Comparison of ENCODE assay signal across 27 cellular contexts in genomic region chr12:6391013-6391412, GRCh38. TPM values are rescaled to one million over a fixed set of nuclear protein-coding genes. Genes with fewer than 3 reads are reported as not detected.
DNase-seq lines count a peak whose midpoint lies in the region; ATAC-seq and TF ChIP-seq lines count a peak whose summit lies in the region.
"Had no signal": no experiment of that assay in that cellular context is flagged by ENCODE, and none has a peak within 500 bp of the region (broad histone marks: within the 10 kb centered on the region; RNA-seq: fewer than 3 reads in every experiment).

No MANE protein-coding gene starts in this region.

- no TSS peak for BruUV-seq in HCT116 (replicated peaks; lab: Mats Ljungman, UMichigan)

- peak overlapping the region in 4 of 7 donors; percentile 44 to 69 (median 60) for H3K27ac Mint-ChIP-seq in CD14-positive monocyte
- no peak overlapping the region for H3K27ac Mint-ChIP-seq in endodermal cell
- H3K27ac Mint-ChIP-seq: activated T-cell treated with anti-CD3 and anti-CD28 coated beads, Interleukin-2, amount 50 U/mL, for 72 hours; HFFc6; WTC11 had no signal

- H2AFZ ChIP-seq in HCT116 (ENCODE audit: low read depth, low read length, poor library complexity, severe bottlenecking) = no peak overlapping the region

- peaks cover 55 to 78% of the 10 kb centered on the region in 2 donors for H3K36me3 Mint-ChIP-seq in CD14-positive monocyte
- H3K36me3 Mint-ChIP-seq in endodermal cell (ENCODE audit: low read depth) = no peaks in the 10 kb centered on the region
- H3K36me3 Mint-ChIP-seq: CD4-positive, CD25-positive, alpha-beta regulatory T cell; WTC11 had no signal

- H3K9me3 Mint-ChIP-seq in CD14-positive monocyte (no peaks in the 10 kb centered on the region), endodermal cell (no peaks in the 10 kb centered on the region)
- H3K9me3 Mint-ChIP-seq: activated T-cell treated with anti-CD3 and anti-CD28 coated beads, Interleukin-2, amount 50 U/mL, for 72 hours; CD4-positive, CD25-positive, alpha-beta regulatory T cell; HFFc6; WTC11 had no signal

- TF ChIP-seq CTCF in CD14-positive monocyte (IDR thresholded peaks at IDR 0.05) = no peak
- no peak for TF ChIP-seq CTCF in HCT116 (IDR thresholded peaks at IDR 0.05 in 2 of 3, conservative IDR thresholded peaks at IDR 0.05 in 1 of 3; ENCODE audit: borderline replicate concordance in 1 of 3, insufficient read depth in 1 of 3, low read depth in 2 of 3, low read length in 2 of 3)
- no peak for TF ChIP-seq CTCF in esophagus squamous epithelium (IDR thresholded peaks at IDR 0.05)
- TF ChIP-seq CTCF in stomach (IDR thresholded peaks at IDR 0.05) = no peak
- TF ChIP-seq CTCF in endodermal cell (conservative IDR thresholded peaks at IDR 0.05) = no peak

- no peaks in the 10 kb centered on the region for H4K20me1 ChIP-seq in HCT116 (ENCODE audit: insufficient read depth)

- WGBS in esophagus squamous epithelium, 2 donors = 86 to 100% methylated on average over 1 of the region's 17 CpGs
- WGBS in stomach, 5 donors = 80 to 91% (median 86%) methylated on average over 15 to 17 of the region's 17 CpGs
- WGBS in endodermal cell (ENCODE audit: insufficient coverage in 1 of 2, insufficient read length in 1 of 2), 2 experiments = 94 to 95% methylated on average over 12 to 17 of the region's 17 CpGs

- H3K9ac ChIP-seq in HCT116 (ENCODE audit: low read length) (no peak overlapping the region), endodermal cell (ENCODE audit: extremely low read depth, low read length, poor library complexity, severe bottlenecking) (no peak overlapping the region)

- H3K27me3 ChIP-seq in HCT116 (ENCODE audit: insufficient read depth, low read length) (no peaks in the 10 kb centered on the region), esophagus squamous epithelium (no peaks in the 10 kb centered on the region), stomach (no peaks in the 10 kb centered on the region), endodermal cell (ENCODE audit: control insufficient read depth, insufficient read depth, low read length, poor library complexity, severe bottlenecking) (no peaks in the 10 kb centered on the region)
- H3K27me3 ChIP-seq: body of pancreas, upper lobe of left lung had no signal

- no peak overlapping the region for H3K4me3 Mint-ChIP-seq in CD14-positive monocyte
- H3K4me3 Mint-ChIP-seq in endodermal cell = no peak overlapping the region
- H3K4me3 Mint-ChIP-seq: activated T-cell treated with anti-CD3 and anti-CD28 coated beads, Interleukin-2, amount 50 U/mL, for 72 hours; CD4-positive, CD25-positive, alpha-beta regulatory T cell; HFFc6; WTC11 had no signal

- RAD21 ChIA-PET in HCT116 (lab: Charles Lee; ENCODE audit: low non-redundant PET in 1 of 2, low total read pairs in 2 of 2, uncharacterized antibody in 2 of 2, unreplicated experiment in 2 of 2) = no interaction called here

- H3K4me1 ChIP-seq in HCT116 (ENCODE audit: control insufficient read depth in 1 of 2, insufficient read depth in 2 of 2, low read length in 2 of 2) = peaks cover 0 to 2% of the 10 kb centered on the region in 2 experiments; a peak in 1 of 4 replicates
- peaks cover 14 to 61% (median 28%) of the 10 kb centered on the region in 3 donors for H3K4me1 ChIP-seq in esophagus squamous epithelium
- H3K4me1 ChIP-seq in stomach = peaks cover 26 to 64% (median 44%) of the 10 kb centered on the region in 4 donors
- no peaks in the 10 kb centered on the region for H3K4me1 ChIP-seq in endodermal cell (ENCODE audit: control insufficient read depth, insufficient read depth, low read length)

- no peak for TF ChIP-seq EP300 in stomach (IDR thresholded peaks at IDR 0.05)

- peak; percentile 15; the same call in 1 of the 2 replicates for ATAC-seq in HCT116
- ATAC-seq: activated T-cell treated with anti-CD3 and anti-CD28 coated beads, Interleukin-2, amount 50 U/mL, for 72 hours; body of pancreas; Right ventricle myocardium inferior; WTC11 had no signal

- intact Hi-C loops in CD14-positive monocyte (cut with micrococcal nuclease) = no loop called here
- intact Hi-C loops in HCT116 (cut with micrococcal nuclease) = no loop called here
- intact Hi-C loops in esophagus squamous epithelium (cut with DNase I) = no loop called here
- intact Hi-C loops in stomach (cut with DNase I; ENCODE audit: low total_unique reads) = no loop called here

- no peak for TF ChIP-seq RAD21 in HCT116 (IDR thresholded peaks at IDR 0.05; ENCODE audit: low read depth)

- no peak overlapping the region for H3K27ac ChIP-seq in HCT116 (ENCODE audit: low read depth, low read length)
- peak overlapping the region in 3 of 4 donors; percentile 29 to 79 (median 42) for H3K27ac ChIP-seq in esophagus squamous epithelium
- peak overlapping the region in 3 of 5 donors; percentile 59 to 79 (median 79) for H3K27ac ChIP-seq in stomach
- H3K27ac ChIP-seq in endodermal cell (ENCODE audit: low read depth, low read length) = no peak overlapping the region

- CTCF ChIA-PET in HCT116 (lab: Charles Lee) = no interaction called here

- TF ChIP-seq POLR2A in HCT116 (IDR thresholded peaks at IDR 0.05; ENCODE audit: borderline replicate concordance, extremely low read depth, insufficient read depth, insufficient read length) (no peak), esophagus squamous epithelium (IDR thresholded peaks at IDR 0.05) (no peak), stomach (IDR thresholded peaks at IDR 0.05) (no peak)

- H3K4me3 ChIP-seq in HCT116 (replicated peaks in 1 of 2; ENCODE audit: low read depth in 1 of 2, low read length in 2 of 2) (no peak overlapping the region), esophagus squamous epithelium (no peak overlapping the region), stomach (no peak overlapping the region), endodermal cell (ENCODE audit: low read length) (no peak overlapping the region)
- H3K4me3 ChIP-seq: body of pancreas, skin epidermis, upper lobe of left lung had no signal

- no peaks in the 10 kb centered on the region for H3K9me3 ChIP-seq in HCT116 (ENCODE audit: control insufficient read depth in 1 of 2, insufficient read depth in 1 of 2, low read depth in 1 of 2, low read length in 2 of 2)
- no peaks in the 10 kb centered on the region for H3K9me3 ChIP-seq in esophagus squamous epithelium
- H3K9me3 ChIP-seq in stomach = no peaks in the 10 kb centered on the region
- H3K9me3 ChIP-seq in endodermal cell (ENCODE audit: control insufficient read depth, low read length) = no peaks in the 10 kb centered on the region
- H3K9me3 ChIP-seq: body of pancreas, upper lobe of left lung had no signal

- POLR2A ChIA-PET in HCT116 (lab: Charles Lee) = no interaction called here

- H3K9me2 ChIP-seq in HCT116 (ENCODE audit: insufficient read depth) = no peaks in the 10 kb centered on the region

- H3K79me2 ChIP-seq in HCT116 (ENCODE audit: insufficient read depth, low read length) = peaks cover 25% of the 10 kb centered on the region; the same call in 1 of the 2 replicates

- H3K27me3 Mint-ChIP-seq in CD14-positive monocyte (ENCODE audit: low read depth in 3 of 3) (peaks cover 0 to 5% (median 0%) of the 10 kb centered on the region in 3 donors), endodermal cell (ENCODE audit: insufficient read depth) (peaks cover 2% of the 10 kb centered on the region)

- no peak for DNase-seq in CD14-positive monocyte (ENCODE audit: low spot score)
- DNase-seq in HCT116 (ENCODE audit: low read depth, low spot score) = no peak
- DNase-seq in esophagus squamous epithelium (lab: John Stamatoyannopoulos, UW) = no peak
- DNase-seq in stomach = no peak
- DNase-seq in cerebellar nuclear complex (lab: John Stamatoyannopoulos, UW) = no peak
- no peak for DNase-seq in middle frontal gyrus (ENCODE audit: extremely low spot score, low spot score)
- no peak for DNase-seq in endodermal cell
- DNase-seq: activated naive CD4-positive, alpha-beta T cell treated with Interleukin-2 at 50 U/mL for 16 hours; activated T-cell treated with anti-CD3 and anti-CD28 coated beads, Interleukin-2, amount 50 U/mL, for 72 hours; body of pancreas; CD4-positive, CD25-positive, alpha-beta regulatory T cell; effector CD8-positive, alpha-beta T cell; erythroblast; foreskin melanocyte; HFFc6; NCI-H1092; NCI-H1694 treated with DMSO at 0.1 percent for 48 hours; NCI-H524 treated with DMSO at 0.1 percent for 48 hours; nucleus accumbens; SW 1271; upper lobe of left lung had no signal

- no peak overlapping the region for H3K4me2 ChIP-seq in HCT116 (ENCODE audit: low read length)

- H3K36me3 ChIP-seq in HCT116 (ENCODE audit: control insufficient read depth in 1 of 2, insufficient read depth in 2 of 2, low read length in 2 of 2) = peaks cover 24 to 43% of the 10 kb centered on the region in 2 experiments; a peak in 3 of 4 replicates
- peaks cover 20 to 62% (median 28%) of the 10 kb centered on the region in 3 donors for H3K36me3 ChIP-seq in esophagus squamous epithelium
- peaks cover 50 to 66% (median 56%) of the 10 kb centered on the region in 4 donors for H3K36me3 ChIP-seq in stomach
- H3K36me3 ChIP-seq in endodermal cell (ENCODE audit: control insufficient read depth, insufficient read depth, low read length) = no peaks in the 10 kb centered on the region

- H3K4me1 Mint-ChIP-seq in CD14-positive monocyte (peaks cover 76% of the 10 kb centered on the region), endodermal cell (peaks cover 8% of the 10 kb centered on the region)
- H3K4me1 Mint-ChIP-seq: CD4-positive, CD25-positive, alpha-beta regulatory T cell had no signal

RNA-seq across cellular contexts. Expression of gene LTBR, which starts 7.1 kb away (rescaled TPM):
- polyA plus RNA-seq in CD14-positive monocyte = 10 to 100 TPM; 56.4 to 60.6 TPM
- 128 TPM for total RNA-seq in HCT116 (2021; ENCODE audit: unreplicated experiment)
- polyA plus RNA-seq in HCT116 (2012) = 91.2 and 100 TPM in 2 replicates
- total RNA-seq in esophagus squamous epithelium = 100 to 1,000 TPM in 3 of 4 donors, 10 to 100 TPM in 1; 98.2 to 171 (median 136) TPM
- total RNA-seq in stomach = 100 to 1,000 TPM in 3 of 5 donors, 10 to 100 TPM in 2; 27.5 to 471 (median 126) TPM
- 10 to 100 TPM; 47.3 to 76.3 (median 48.3) TPM for polyA plus RNA-seq in stomach
- total RNA-seq in endodermal cell = 1 to 10 TPM; 8.4 to 9.1 TPM
- polyA plus RNA-seq in endodermal cell (2013, experiment 1 of 2) = 1.5 TPM
- 1.9 TPM for polyA plus RNA-seq in endodermal cell (2013, experiment 2 of 2)
- total RNA-seq: CD4-positive, CD25-positive, alpha-beta regulatory T cell had no signal

RNA-seq across cellular contexts. Expression of gene SCNN1A, which starts 15.7 kb away (rescaled TPM):
- polyA plus RNA-seq in CD14-positive monocyte (under 1 TPM; 0.11 to 0.63 TPM), stomach (10 to 100 TPM; 16.6 to 98.0 (median 47.5) TPM)
- total RNA-seq in HCT116 (2021; ENCODE audit: unreplicated experiment) (118 TPM), esophagus squamous epithelium (100 to 1,000 TPM in 3 of 4 donors, 10 to 100 TPM in 1; 88.9 to 266 (median 111) TPM), stomach (100 to 1,000 TPM in 4 of 5 donors, 10 to 100 TPM in 1; 63.3 to 486 (median 277) TPM), endodermal cell (10 to 100 TPM; 32.1 to 87.7 TPM)
- polyA plus RNA-seq in HCT116 (2012) = 150 and 159 TPM in 2 replicates
- polyA plus RNA-seq in endodermal cell (2013, experiment 1 of 2) = 9.0 TPM
- polyA plus RNA-seq in endodermal cell (2013, experiment 2 of 2) = 4.3 TPM

RNA-seq across cellular contexts. Expression of gene TNFRSF1A, which starts 49.1 kb away (rescaled TPM):
- 100 to 1,000 TPM; 108 to 157 TPM for polyA plus RNA-seq in CD14-positive monocyte
- total RNA-seq in HCT116 (2021; ENCODE audit: unreplicated experiment) = 129 TPM
- polyA plus RNA-seq in HCT116 (2012) = 91.0 and 116 TPM in 2 replicates
- 100 to 1,000 TPM; 121 to 190 (median 134) TPM for total RNA-seq in esophagus squamous epithelium
- total RNA-seq in stomach = 100 to 1,000 TPM in 4 of 5 donors, 10 to 100 TPM in 1; 91.6 to 432 (median 152) TPM
- 10 to 100 TPM; 35.2 to 64.4 (median 38.5) TPM for polyA plus RNA-seq in stomach
- total RNA-seq in endodermal cell = 10 to 100 TPM; 43.2 to 86.2 TPM
- 39.7 TPM for polyA plus RNA-seq in endodermal cell (2013, experiment 1 of 2)
- 37.7 TPM for polyA plus RNA-seq in endodermal cell (2013, experiment 2 of 2)

RNA-seq across cellular contexts. Expression of gene CD27, which starts 53.7 kb away (rescaled TPM):
- 1 to 10 TPM in 1 of 2 donors, under 1 TPM in 1; 0.88 to 1.2 TPM for polyA plus RNA-seq in CD14-positive monocyte
- 0.25 TPM for total RNA-seq in HCT116 (2021; ENCODE audit: unreplicated experiment)
- polyA plus RNA-seq in HCT116 (2012) = 0.13 and 0.27 TPM in 2 replicates
- 1 to 10 TPM in 3 of 4 donors, under 1 TPM in 1; 0.49 to 4.2 (median 2.9) TPM for total RNA-seq in esophagus squamous epithelium
- 1 to 10 TPM in 1 of 5 donors, under 1 TPM in 1, not detected in 3; 0.92 to 8.7 TPM for total RNA-seq in stomach
- 1 to 10 TPM; 1.7 to 5.8 (median 3.2) TPM for polyA plus RNA-seq in stomach
- under 1 TPM in 1 of 2 donors, not detected in 1; 0.44 TPM for total RNA-seq in endodermal cell
- not detected for polyA plus RNA-seq in endodermal cell (2013, experiment 1 of 2)
- not detected for polyA plus RNA-seq in endodermal cell (2013, experiment 2 of 2)
- total RNA-seq: body of pancreas, chondrocyte, myocyte, pulmonary artery endothelial cell, Right ventricle myocardium inferior had no signal

Comparison
In these comparisons a context has a peak if more than half of its experiments do, and no peak if none do; other contexts are left out.
1. H3K27ac ChIP-seq: peak in esophagus squamous epithelium (3 of 4) and stomach (3 of 5); none in HCT116 (single experiment) and endodermal cell (single experiment).